Comparison of ENCODE assay signal across 35 cellular contexts in the genomic region with DNA sequence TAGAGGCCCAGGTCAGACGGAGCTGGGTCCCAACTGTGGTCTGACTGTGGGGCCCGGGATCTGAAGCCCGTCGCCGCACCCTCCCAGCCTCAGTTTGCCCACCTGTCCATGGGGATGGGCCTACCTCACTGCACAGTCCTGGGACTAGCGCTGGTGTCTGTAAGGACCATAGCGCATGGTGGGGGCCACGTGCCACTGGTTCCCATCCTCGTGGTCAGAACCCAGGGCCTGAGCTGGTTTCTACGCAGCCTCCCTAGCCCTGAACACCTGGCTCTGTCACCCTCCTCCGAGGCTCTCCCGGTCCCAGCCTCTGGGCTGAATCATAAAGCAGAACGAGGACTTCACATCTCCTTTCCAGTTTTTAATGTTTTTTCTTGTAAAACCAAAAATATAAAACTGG. TPM values are rescaled to one million over a fixed set of nuclear protein-coding genes. Genes with fewer than 3 reads are reported as not detected.
"Had no signal": no experiment of that assay in that cellular context is flagged by ENCODE, and none has a peak within 500 bp of the region (broad histone marks: within the 10 kb centered on the region; RNA-seq: fewer than 3 reads in every experiment).

No MANE protein-coding gene starts in this region.

- H3K36me3 ChIP-seq: ascending aorta, brain microvascular endothelial cell, esophagus muscularis mucosa, gastroesophageal sphincter had no signal

- H3K9me3 ChIP-seq: ascending aorta, esophagus muscularis mucosa, gastroesophageal sphincter had no signal

- FAIRE-seq: bronchial epithelial cell, colon had no signal

- ATAC-seq: activated CD4-positive, alpha-beta T cell treated with anti-CD3 and anti-CD28 coated beads for 36 hours; activated CD8-positive, alpha-beta memory T cell treated with anti-CD3 and anti-CD28 coated beads, Interleukin-2, amount 10 ng/mL, durations not matched to agents 7 days and 5 days; activated CD8-positive, alpha-beta T cell treated with anti-CD3 and anti-CD28 coated beads, Interleukin-2, amount 10 ng/mL, durations not matched to agents 7 days and 5 days; activated naive CD4-positive, alpha-beta T cell treated with anti-CD3 and anti-CD28 coated beads, Interleukin-2, amount 50 U/mL, for 72 hours; activated T-cell treated with anti-CD3 and anti-CD28 coated beads, Interleukin-2, amount 50 U/mL, for 72 hours; effector memory CD8-positive, alpha-beta T cell; foreskin keratinocyte; gastroesophageal sphincter; T-helper 17 cell had no signal

- H3K27ac ChIP-seq: ascending aorta, brain microvascular endothelial cell, esophagus muscularis mucosa, foreskin keratinocyte, gastroesophageal sphincter had no signal

- H3K27me3 ChIP-seq: ascending aorta, brain microvascular endothelial cell had no signal

- H3K4me3 ChIP-seq: ascending aorta, esophagus muscularis mucosa, gastroesophageal sphincter had no signal

- DNase-seq: activated CD4-positive, alpha-beta memory T cell treated with anti-CD3 and anti-CD28 coated beads for 36 hours; activated CD4-positive, alpha-beta T cell treated with anti-CD3 and anti-CD28 coated beads for 36 hours; activated CD4-positive, alpha-beta T cell treated with anti-CD3 and anti-CD28 coated beads, Interleukin-2, amount 10 ng/mL, durations not matched to agents 24 days and 14 days; activated CD4-positive, CD25-positive, alpha-beta regulatory T cell; activated CD4-positive, CD25-positive, alpha-beta regulatory T cell treated with anti-CD3 and anti-CD28 coated beads, Interleukin-2, amount 50 U/mL, for 72 hours; activated CD8-positive, alpha-beta memory T cell treated with anti-CD3 and anti-CD28 coated beads, Interleukin-2, amount 10 ng/mL, durations not matched to agents 7 days and 5 days; activated CD8-positive, alpha-beta memory T cell treated with anti-CD3 and anti-CD28 coated beads, Interleukin-2, amount 50 U/mL, for 4 hours; activated CD8-positive, alpha-beta T cell treated with anti-CD3 and anti-CD28 coated beads, Interleukin-2, amount 10 ng/mL, durations not matched to agents 7 days and 5 days; activated gamma-delta T cell; activated naive CD4-positive, alpha-beta T cell; activated naive CD4-positive, alpha-beta T cell treated with anti-CD3 and anti-CD28 coated beads, Interleukin-2, amount 10 ng/mL, durations not matched to agents 7 days and 5 days; activated naive CD8-positive, alpha-beta T cell treated with anti-CD3 and anti-CD28 coated beads, Interleukin-2, amount 10 ng/mL, durations not matched to agents 7 days and 5 days; activated T-cell treated with anti-CD3 and anti-CD28 coated beads for 4 hours; activated T-cell treated with anti-CD3 and anti-CD28 coated beads, Interleukin-2, amount 50 U/mL, for 24 hours; activated T-cell treated with anti-CD3 and anti-CD28 coated beads, Interleukin-2, amount 50 U/mL, for 72 hours; brain microvascular endothelial cell; cortex of kidney; dermis blood vessel endothelial cell; effector CD4-positive, alpha-beta T cell; effector memory CD8-positive, alpha-beta T cell; erythroblast; foreskin keratinocyte; T-helper 1 cell; T-helper 17 cell; T1000 had no signal

- H3K4me1 ChIP-seq: esophagus muscularis mucosa, foreskin keratinocyte, gastroesophageal sphincter had no signal

RNA-seq across cellular contexts. Expression of a gene that starts 46.7 kb away (rescaled TPM):
- total RNA-seq: activated CD4-positive, alpha-beta memory T cell treated with anti-CD3 and anti-CD28 coated beads for 36 hours; activated CD4-positive, alpha-beta T cell treated with anti-CD3 and anti-CD28 coated beads, Interleukin-2, amount 10 ng/mL, durations not matched to agents 24 days and 14 days; activated CD8-positive, alpha-beta memory T cell treated with anti-CD3 and anti-CD28 coated beads for 36 hours; activated CD8-positive, alpha-beta memory T cell treated with anti-CD3 and anti-CD28 coated beads, Interleukin-2, amount 10 ng/mL, durations not matched to agents 7 days and 5 days; activated CD8-positive, alpha-beta T cell treated with anti-CD3 and anti-CD28 coated beads, Interleukin-2, amount 10 ng/mL, durations not matched to agents 7 days and 5 days; activated naive CD4-positive, alpha-beta T cell treated with anti-CD3 and anti-CD28 coated beads, Interleukin-2, amount 50 U/mL, for 72 hours; activated naive CD8-positive, alpha-beta T cell treated with anti-CD3 and anti-CD28 coated beads, Interleukin-2, amount 10 ng/mL, durations not matched to agents 7 days and 5 days; activated T-cell treated with anti-CD3 and anti-CD28 coated beads, Interleukin-2, amount 50 U/mL, for 72 hours; ascending aorta; bronchial epithelial cell; cardiac septum; chondrocyte; dermis blood vessel endothelial cell; esophagus muscularis mucosa; foreskin keratinocyte; gastroesophageal sphincter; glomerular endothelial cell; T-helper 17 cell had no signal
- polyA plus RNA-seq: foreskin keratinocyte had no signal
